Comparison of ENCODE assay signal across 8 cellular contexts in genomic region chr3:18847583-18848197, GRCh38.
DNase-seq lines count a peak whose midpoint lies in the region; ATAC-seq, FAIRE-seq and TF ChIP-seq lines count a peak whose summit lies in the region.

No MANE protein-coding gene starts in this region.

- H3K27ac Mint-ChIP-seq in activated CD8-positive, alpha-beta T cell treated with anti-CD3 and anti-CD28 coated beads for 36 hours, result no peak overlapping the region
- H3K27ac Mint-ChIP-seq in activated CD8-positive, alpha-beta T cell treated with anti-CD3 and anti-CD28 coated beads, Interleukin-2, amount 10 ng/mL, durations not matched to agents 7 days and 5 days, result no peak overlapping the region

- no peak overlapping the region for H3K4me2 ChIP-seq in GM12878 (ENCODE audit: control insufficient read depth, insufficient read depth)

- BruUV-seq in GM12878 (replicated peaks; lab: Mats Ljungman, UMichigan), result no TSS peak

- peak; percentile 66 for TF ChIP-seq CTCF in activated CD8-positive, alpha-beta T cell treated with anti-CD3 and anti-CD28 coated beads for 36 hours (IDR thresholded peaks at IDR 0.05)
- peak; percentile 39 to 42 (median 42); a peak in 4 of 6 replicates for TF ChIP-seq CTCF in GM12878 (IDR thresholded peaks at IDR 0.05 in 2 of 3, conservative IDR thresholded peaks at IDR 0.05 in 1 of 3; ENCODE audit: control insufficient read depth in 2 of 3, extremely low read depth in 1 of 3, insufficient read depth in 1 of 3, low read depth in 3 of 3, low read length in 3 of 3)
- TF ChIP-seq CTCF in thoracic aorta (IDR thresholded peaks at IDR 0.05), result peak; percentile 26

- 20% methylated on average over 5 of the region's 5 CpGs for WGBS in GM12878 (ENCODE audit: insufficient coverage, insufficient replicate concordance, low lambda C conversion rate, missing lambda C conversion rate)

- H3K36me3 Mint-ChIP-seq in activated CD8-positive, alpha-beta T cell treated with anti-CD3 and anti-CD28 coated beads for 36 hours (ENCODE audit: low read depth), result no peaks in the 10 kb centered on the region
- H3K36me3 Mint-ChIP-seq in activated CD8-positive, alpha-beta T cell treated with anti-CD3 and anti-CD28 coated beads, Interleukin-2, amount 10 ng/mL, durations not matched to agents 7 days and 5 days (ENCODE audit: low read depth), result no peaks in the 10 kb centered on the region

- no peak for DNase-seq in activated CD8-positive, alpha-beta T cell treated with anti-CD3 and anti-CD28 coated beads for 36 hours
- DNase-seq in activated CD8-positive, alpha-beta T cell treated with anti-CD3 and anti-CD28 coated beads, Interleukin-2, amount 10 ng/mL, durations not matched to agents 7 days and 5 days, result no peak
- DNase-seq in GM12878 (ENCODE audit: low read depth, low spot score), result no peak
- DNase-seq in thoracic aorta (ENCODE audit: low spot score), result no peak
- DNase-seq in ureter (ENCODE audit: low spot score), result no peak
- DNase-seq in effector memory CD4-positive, alpha-beta T cell, result no peak

- H3K27me3 ChIP-seq in GM12878 (replicated peaks in 1 of 2; ENCODE audit: control insufficient read depth in 2 of 2, insufficient read depth in 2 of 2, low read length in 1 of 2), result no peaks in the 10 kb centered on the region
- H3K27me3 ChIP-seq in thoracic aorta (replicated peaks; ENCODE audit: insufficient read depth), result no peaks in the 10 kb centered on the region
- H3K27me3 ChIP-seq in effector memory CD4-positive, alpha-beta T cell (replicated peaks; ENCODE audit: control insufficient read depth, insufficient read depth, low read length, poor library complexity, severe bottlenecking), result no peaks in the 10 kb centered on the region

- SMC1A ChIA-PET in GM12878 (lab: Charles Lee; ENCODE audit: uncharacterized antibody, unreplicated experiment), result interaction anchor here (1.0 to 1.6 kb wide), 6 partner anchors 8 to 1019 kb away, joined by 3 to 10 read pairs (median 3); no protein-coding TSS in a partner anchor

- no peaks in the 10 kb centered on the region for H3K79me2 ChIP-seq in GM12878 (ENCODE audit: control insufficient read depth, insufficient read depth, low read length)

- H3K4me1 Mint-ChIP-seq in activated CD8-positive, alpha-beta T cell treated with anti-CD3 and anti-CD28 coated beads for 36 hours (ENCODE audit: low read depth), result peaks cover 8% of the 10 kb centered on the region
- peaks cover 9% of the 10 kb centered on the region for H3K4me1 Mint-ChIP-seq in activated CD8-positive, alpha-beta T cell treated with anti-CD3 and anti-CD28 coated beads, Interleukin-2, amount 10 ng/mL, durations not matched to agents 7 days and 5 days (ENCODE audit: low read depth)

- FAIRE-seq in GM12878 (lab: Jason Lieb, UNC), result peak; percentile 54

- no peak overlapping the region for H3K4me3 Mint-ChIP-seq in activated CD8-positive, alpha-beta T cell treated with anti-CD3 and anti-CD28 coated beads for 36 hours
- no peak overlapping the region for H3K4me3 Mint-ChIP-seq in activated CD8-positive, alpha-beta T cell treated with anti-CD3 and anti-CD28 coated beads, Interleukin-2, amount 10 ng/mL, durations not matched to agents 7 days and 5 days

- H4K20me1 ChIP-seq in GM12878 (ENCODE audit: control insufficient read depth, insufficient read depth), result no peaks in the 10 kb centered on the region

- no peaks in the 10 kb centered on the region for H3K36me3 ChIP-seq in GM12878 (ENCODE audit: control insufficient read depth in 2 of 2, insufficient read depth in 2 of 2, low read length in 1 of 2)
- H3K36me3 ChIP-seq in thoracic aorta, result no peaks in the 10 kb centered on the region
- H3K36me3 ChIP-seq in effector memory CD4-positive, alpha-beta T cell (ENCODE audit: control insufficient read depth, insufficient read depth, low read length), result no peaks in the 10 kb centered on the region

- H3K4me1 ChIP-seq in GM12878 (ENCODE audit: control insufficient read depth, insufficient read depth, low read length) (no peaks in the 10 kb centered on the region), thoracic aorta (ENCODE audit: control insufficient read depth in 1 of 2, low read depth in 2 of 2) (no peaks in the 10 kb centered on the region)
- no peaks in the 10 kb centered on the region for H3K4me1 ChIP-seq in effector memory CD4-positive, alpha-beta T cell (ENCODE audit: control insufficient read depth, insufficient read depth, low read length, poor library complexity, severe bottlenecking)

- TF ChIP-seq POLR2A in GM12878 (IDR thresholded peaks at IDR 0.05; ENCODE audit: low read depth, low read length), result no peak

- no peaks in the 10 kb centered on the region for H3K9me3 ChIP-seq in GM12878 (replicated peaks; ENCODE audit: control insufficient read depth, insufficient read depth, low read length)
- H3K9me3 ChIP-seq in thoracic aorta, result no peaks in the 10 kb centered on the region
- H3K9me3 ChIP-seq in effector memory CD4-positive, alpha-beta T cell (ENCODE audit: control insufficient read depth, low read length), result no peaks in the 10 kb centered on the region

- RAD21 ChIA-PET in GM12878 (lab: Charles Lee; ENCODE audit: unreplicated experiment), result interaction anchor here (1.5 to 2.5 kb wide), 2 partner anchors 141 to 1019 kb away, joined by 4 to 9 read pairs; no protein-coding TSS in a partner anchor

- H3K4me3 ChIP-seq in GM12878 (no peak overlapping the region), thoracic aorta (no peak overlapping the region)
- no peak overlapping the region for H3K4me3 ChIP-seq in effector memory CD4-positive, alpha-beta T cell (ENCODE audit: insufficient read depth, low read depth, low read length, poor library complexity, severe bottlenecking)

- H3K9me3 Mint-ChIP-seq in activated CD8-positive, alpha-beta T cell treated with anti-CD3 and anti-CD28 coated beads for 36 hours, result no peaks in the 10 kb centered on the region
- no peaks in the 10 kb centered on the region for H3K9me3 Mint-ChIP-seq in activated CD8-positive, alpha-beta T cell treated with anti-CD3 and anti-CD28 coated beads, Interleukin-2, amount 10 ng/mL, durations not matched to agents 7 days and 5 days (ENCODE audit: insufficient read depth)

- TF ChIP-seq RAD21 in GM12878 (IDR thresholded peaks at IDR 0.05; ENCODE audit: insufficient read depth, low read depth, low read length), result peak; percentile 35; the same call in 1 of the 2 replicates

- H3K9ac ChIP-seq in GM12878 (ENCODE audit: control insufficient read depth, insufficient read depth, low read length), result no peak overlapping the region

- TF ChIP-seq EP300 in GM12878 (IDR thresholded peaks at IDR 0.05; ENCODE audit: borderline replicate concordance in 1 of 2, control insufficient read depth in 1 of 2, low read depth in 2 of 2, low read length in 2 of 2), result no peak

- H3K27ac ChIP-seq in GM12878 (ENCODE audit: control insufficient read depth, insufficient read depth), result no peak overlapping the region
- no peak overlapping the region for H3K27ac ChIP-seq in thoracic aorta
- H3K27ac ChIP-seq in effector memory CD4-positive, alpha-beta T cell (ENCODE audit: insufficient read depth, low read length, poor library complexity, severe bottlenecking), result no peak overlapping the region

- in situ Hi-C loops in GM12878 (cut with MboI), result no loop called here

- H3K27me3 Mint-ChIP-seq in activated CD8-positive, alpha-beta T cell treated with anti-CD3 and anti-CD28 coated beads for 36 hours, result no peaks in the 10 kb centered on the region
- no peaks in the 10 kb centered on the region for H3K27me3 Mint-ChIP-seq in activated CD8-positive, alpha-beta T cell treated with anti-CD3 and anti-CD28 coated beads, Interleukin-2, amount 10 ng/mL, durations not matched to agents 7 days and 5 days (ENCODE audit: low read depth)

- ATAC-seq in activated CD8-positive, alpha-beta T cell treated with anti-CD3 and anti-CD28 coated beads for 36 hours, result peak; percentile 60
- ATAC-seq in activated CD8-positive, alpha-beta T cell treated with anti-CD3 and anti-CD28 coated beads, Interleukin-2, amount 10 ng/mL, durations not matched to agents 7 days and 5 days, result no peak
- ATAC-seq in HG03139 (IDR thresholded peaks at IDR 0.05; ENCODE audit: unreplicated experiment) (peak; percentile 79), GM12878 (peak; percentile 79), thoracic aorta (ENCODE audit: insufficient number of reproducible peaks, low FRiP score, low read depth) (no peak), HG02678 (IDR thresholded peaks at IDR 0.05; ENCODE audit: unreplicated experiment) (no peak)

- intact Hi-C loops in activated CD8-positive, alpha-beta T cell treated with anti-CD3 and anti-CD28 coated beads for 36 hours (cut with micrococcal nuclease), result loop anchor here (2.0 kb wide), 1 partner anchor 141 kb away; no protein-coding TSS in a partner anchor
- intact Hi-C loops in GM12878 (cut with micrococcal nuclease; ENCODE audit: unreplicated experiment), result loop anchor here (1.0 to 5.0 kb wide), 3 partner anchors 141 to 1019 kb away; no protein-coding TSS in a partner anchor

- POLR2A ChIA-PET in activated CD8-positive, alpha-beta T cell treated with anti-CD3 and anti-CD28 coated beads for 36 hours (lab: Charles Lee), result interaction anchor here (0.7 to 1.0 kb wide), 2 partner anchors 10 to 33 kb away, joined by 3 to 4 read pairs; no protein-coding TSS in a partner anchor
- POLR2A ChIA-PET in activated CD8-positive, alpha-beta T cell treated with anti-CD3 and anti-CD28 coated beads, Interleukin-2, amount 10 ng/mL, durations not matched to agents 7 days and 5 days (lab: Charles Lee), result no interaction called here
- POLR2A ChIA-PET in GM12878 (lab: Charles Lee), result no interaction called here

- CTCF ChIA-PET in activated CD8-positive, alpha-beta T cell treated with anti-CD3 and anti-CD28 coated beads for 36 hours (lab: Charles Lee), result interaction anchor here (0.6 to 2.5 kb wide), 23 partner anchors 9 to 458 kb away, joined by 3 to 35 read pairs (median 3); no protein-coding TSS in a partner anchor
- CTCF ChIA-PET in activated CD8-positive, alpha-beta T cell treated with anti-CD3 and anti-CD28 coated beads, Interleukin-2, amount 10 ng/mL, durations not matched to agents 7 days and 5 days (lab: Charles Lee), result interaction anchor here (0.6 to 2.5 kb wide), 10 partner anchors 8 to 144 kb away, joined by 3 to 29 read pairs (median 4); no protein-coding TSS in a partner anchor
- CTCF ChIA-PET in GM12878 (lab: Yijun Ruan, JAX), result interaction anchor here (0.7 to 1.8 kb wide), 12 partner anchors 10 to 1019 kb away, joined by 3 to 30 read pairs (median 4); no protein-coding TSS in a partner anchor

- H2AFZ ChIP-seq in GM12878 (ENCODE audit: control insufficient read depth, low read depth, low read length), result no peak overlapping the region

TF ChIP-seq in GM12878, 131 proteins besides CTCF, POLR2A, EP300 and RAD21 (continues in another document):
- TF ChIP-seq SMC3 (IDR thresholded peaks at IDR 0.05; ENCODE audit: borderline replicate concordance, low read length), result peak; percentile 42; the same call in 1 of the 2 replicates
- TF ChIP-seq SMAD5 (IDR thresholded peaks at IDR 0.05; ENCODE audit: low read depth), result no peak
- no peak for TF ChIP-seq GABPA (IDR thresholded peaks at IDR 0.05; ENCODE audit: low read depth)
- no peak for TF ChIP-seq ZNF24 (IDR thresholded peaks at IDR 0.05)
- TF ChIP-seq NRF1 (conservative IDR thresholded peaks at IDR 0.05; ENCODE audit: low read depth, low read length), result no peak

Comparison
In these comparisons a context has a peak if more than half of its experiments do, and no peak if none do; other contexts are left out.
1. ATAC-seq: peak in activated CD8-positive, alpha-beta T cell treated with anti-CD3 and anti-CD28 coated beads for 36 hours (single experiment), HG03139 (single experiment) and GM12878 (single experiment); none in activated CD8-positive, alpha-beta T cell treated with anti-CD3 and anti-CD28 coated beads, Interleukin-2, amount 10 ng/mL, durations not matched to agents 7 days and 5 days (single experiment), thoracic aorta (single experiment) and HG02678 (single experiment).
2. Peak in every context shown above with its lines, with median percentiles within 50 percentile points of each other: CTCF ChIP-seq.